16 cellular contexts compared by ENCODE assay signal in the genomic region with DNA sequence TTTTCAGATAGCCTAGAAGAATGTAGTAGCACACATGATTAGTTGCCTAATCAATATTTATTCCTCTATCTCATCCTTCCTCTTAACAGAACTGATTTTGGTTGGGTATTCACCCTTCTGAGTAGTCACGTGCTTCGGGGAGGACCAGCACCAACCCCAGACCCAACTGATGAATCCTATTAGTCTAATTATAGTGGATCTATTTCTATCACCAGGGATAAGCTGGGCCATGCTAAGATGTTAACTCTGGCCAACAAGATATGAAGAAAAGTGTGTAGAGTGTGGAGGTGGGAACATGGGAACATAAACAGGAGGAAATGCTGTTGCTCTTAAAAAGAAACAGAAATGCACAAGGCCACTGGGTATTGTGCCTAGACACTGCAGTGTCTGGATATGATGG.
DNase-seq lines count a peak whose midpoint lies in the region; ATAC-seq, FAIRE-seq and TF ChIP-seq lines count a peak whose summit lies in the region.
"Had no signal": no experiment of that assay in that cellular context is flagged by ENCODE, and none has a peak within 500 bp of the region (broad histone marks: within the 10 kb centered on the region; RNA-seq: fewer than 3 reads in every experiment).

No MANE protein-coding gene starts in this region.

- peak overlapping the region in 3 of 5 experiments; percentile 6 to 69 (median 29) for H3K27ac Mint-ChIP-seq in brain
- H3K27ac Mint-ChIP-seq in neural progenitor cell: peak overlapping the region; percentile 0
- peak overlapping the region; percentile 43 for H3K27ac Mint-ChIP-seq in type B pancreatic cell
- H3K27ac Mint-ChIP-seq: GM23338, H9 had no signal

- no peaks in the 10 kb centered on the region for H3F3A ChIP-seq in neural progenitor cell (ENCODE audit: low read depth)

- H3K4me2 ChIP-seq in neural progenitor cell: no peak overlapping the region
- H3K4me2 ChIP-seq: BLaER1, GM23338 had no signal

- DNase-seq in Right ventricle myocardium superior (no peak), cardiac septum (ENCODE audit: low spot score) (no peak), neural progenitor cell (ENCODE audit: low spot score) (no peak), type B pancreatic cell (ENCODE audit: extremely low spot score, unreplicated experiment) (no peak), H54 (ENCODE audit: insufficient read length, low spot score) (no peak), NCI-H510A (lab: John Stamatoyannopoulos, UW) (no peak)
- DNase-seq: 8988T; AML-193; CD8-positive, alpha-beta memory T cell; DMS53; GF-D8; H9 had no signal

- no peak for TF ChIP-seq CTCF in brain (conservative IDR thresholded peaks at IDR 0.05)
- no peak for TF ChIP-seq CTCF in neural progenitor cell (IDR thresholded peaks at IDR 0.05)
- no peak for TF ChIP-seq CTCF in type B pancreatic cell (conservative IDR thresholded peaks at IDR 0.05)

- no peak for TF ChIP-seq POLR2A in H54 (IDR thresholded peaks at IDR 0.05; ENCODE audit: low read depth, low read length)

- no peak overlapping the region for H3K9ac ChIP-seq in neural progenitor cell
- H3K9ac ChIP-seq: BLaER1 had no signal

- intact Hi-C loops in Right ventricle myocardium superior (cut with DNase I) (loop anchor here (10.0 kb wide), 1 partner anchor 141 kb away; no protein-coding TSS in a partner anchor), cardiac septum (cut with DNase I) (no loop called here)

- H3K27me3 ChIP-seq in neural progenitor cell: no peaks in the 10 kb centered on the region
- H3K27me3 ChIP-seq: BLaER1 had no signal

- no peak overlapping the region for H3K4me3 ChIP-seq in neural progenitor cell
- H3K4me3 ChIP-seq: BLaER1, GM23338 had no signal

- FAIRE-seq in H54 (lab: Jason Lieb, UNC): no peak

- H3K36me3 ChIP-seq in neural progenitor cell: no peaks in the 10 kb centered on the region

- H3K4me1 Mint-ChIP-seq in brain (peaks cover 15% of the 10 kb centered on the region), neural progenitor cell (no peaks in the 10 kb centered on the region), type B pancreatic cell (ENCODE audit: unreplicated experiment) (peaks cover 33% of the 10 kb centered on the region)
- H3K4me1 Mint-ChIP-seq: CD8-positive, alpha-beta memory T cell; GM23338; H9 had no signal

- peak; percentile 53 for ATAC-seq in Right ventricle myocardium superior (ENCODE audit: poor library complexity)
- ATAC-seq in GM21423 (IDR thresholded peaks at IDR 0.05; ENCODE audit: unreplicated experiment): no peak
- ATAC-seq: GM23338 had no signal

- H3K36me3 Mint-ChIP-seq in brain (peaks cover 13% of the 10 kb centered on the region), neural progenitor cell (peaks cover 3% of the 10 kb centered on the region), type B pancreatic cell (peaks cover 26% of the 10 kb centered on the region)

- H3K9me3 Mint-ChIP-seq in brain (no peaks in the 10 kb centered on the region), neural progenitor cell (no peaks in the 10 kb centered on the region), type B pancreatic cell (peaks cover 4% of the 10 kb centered on the region)
- H3K9me3 Mint-ChIP-seq: CD8-positive, alpha-beta memory T cell; GM23338; H9 had no signal

- H3K4me3 Mint-ChIP-seq in brain (no peak overlapping the region), neural progenitor cell (no peak overlapping the region), type B pancreatic cell (no peak overlapping the region)
- H3K4me3 Mint-ChIP-seq: CD8-positive, alpha-beta memory T cell; GM23338; H9 had no signal

- H2AFZ ChIP-seq in neural progenitor cell (replicated peaks): no peak overlapping the region
- H2AFZ ChIP-seq: GM23338 had no signal

- H3K27me3 Mint-ChIP-seq in brain (no peaks in the 10 kb centered on the region), neural progenitor cell (ENCODE audit: insufficient read depth, low read depth) (no peaks in the 10 kb centered on the region), type B pancreatic cell (no peaks in the 10 kb centered on the region)
- H3K27me3 Mint-ChIP-seq: CD8-positive, alpha-beta memory T cell had no signal

- H3K27ac ChIP-seq in neural progenitor cell: no peak overlapping the region
- H3K27ac ChIP-seq: BLaER1 had no signal

- H3K9me3 ChIP-seq in neural progenitor cell (ENCODE audit: low read depth): no peaks in the 10 kb centered on the region
- H3K9me3 ChIP-seq: BLaER1 had no signal

- H3K79me2 ChIP-seq in neural progenitor cell (ENCODE audit: low read depth): no peaks in the 10 kb centered on the region

- no peaks in the 10 kb centered on the region for H4K20me1 ChIP-seq in neural progenitor cell (ENCODE audit: low read depth)
- H4K20me1 ChIP-seq: BLaER1 had no signal

- H3K4me1 ChIP-seq in neural progenitor cell: no peaks in the 10 kb centered on the region
- H3K4me1 ChIP-seq: BLaER1 had no signal
